8 cellular contexts compared by ENCODE assay signal in the genomic region with DNA sequence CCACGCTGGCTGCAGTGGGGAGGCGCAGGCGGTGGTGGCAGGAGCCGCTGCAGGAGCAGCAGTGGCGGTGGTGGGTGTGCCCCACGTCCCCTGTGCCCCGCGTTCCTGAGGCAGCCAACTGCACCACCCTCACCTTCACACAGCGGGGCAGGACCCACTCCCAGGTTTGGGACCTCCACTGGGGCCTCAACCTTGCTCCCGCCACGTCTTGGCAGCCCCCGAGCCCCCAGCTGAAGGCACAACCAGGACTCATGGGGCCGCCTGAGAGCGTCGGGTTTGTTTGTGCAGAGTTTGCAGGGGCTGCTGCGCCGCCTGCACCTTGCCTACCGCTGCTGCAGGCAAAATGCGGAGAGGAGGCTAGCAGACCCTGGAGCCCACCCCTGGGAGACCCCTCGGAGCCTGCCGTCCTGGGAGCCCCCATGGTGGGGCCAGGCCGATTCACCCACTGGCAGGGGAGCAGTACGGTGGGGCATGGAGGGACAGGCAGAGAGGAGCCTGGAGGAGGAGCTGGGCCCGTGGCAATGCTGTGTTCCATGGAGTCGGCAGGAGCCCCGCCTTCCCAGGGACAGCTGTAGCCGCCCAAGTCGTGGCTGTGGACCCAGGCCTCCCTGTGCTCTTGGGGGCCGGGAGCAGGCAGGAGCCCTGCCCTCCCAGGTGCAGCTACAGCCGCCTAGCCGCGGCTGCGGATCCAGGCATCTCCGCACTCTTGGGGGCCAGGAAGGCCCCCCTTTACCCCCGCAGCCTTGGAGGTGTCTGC. TPM values are rescaled to one million over a fixed set of nuclear protein-coding genes. Genes with fewer than 3 reads are reported as not detected.
DNase-seq lines count a peak whose midpoint lies in the region; ATAC-seq lines count a peak whose summit lies in the region.

No MANE protein-coding gene starts in this region.

- no peaks in the 10 kb centered on the region for H3K27me3 ChIP-seq in mucosa of stomach (ENCODE audit: control insufficient read depth, insufficient read depth, low read length)

- DNase-seq in EH (ENCODE audit: low read depth), result peak; percentile 35
- peak; percentile 76 for DNase-seq in NCI-H345 (lab: John Stamatoyannopoulos, UW)
- DNase-seq in dermis blood vessel endothelial cell, result peak; percentile 35
- no peak for DNase-seq in SIG-M5 treated with dmso at 0.1 percent for 504 hours (lab: John Stamatoyannopoulos, UW; ENCODE audit: unreplicated experiment)

- H3K4me1 ChIP-seq in mucosa of stomach (ENCODE audit: control insufficient read depth, insufficient read depth, low read length), result peaks cover 15% of the 10 kb centered on the region

- no peaks in the 10 kb centered on the region for H3K36me3 ChIP-seq in mucosa of stomach (ENCODE audit: control insufficient read depth, insufficient read depth, low read length)

- peak overlapping the region; percentile 51 for H3K9ac ChIP-seq in mucosa of stomach (ENCODE audit: low read length)

- H3K9me3 ChIP-seq in mucosa of stomach (ENCODE audit: control insufficient read depth, low read length), result no peaks in the 10 kb centered on the region

- H3K4me3 ChIP-seq in mucosa of stomach (ENCODE audit: low read length), result peak overlapping the region; percentile 41

- ATAC-seq in HG03378 (IDR thresholded peaks at IDR 0.05; ENCODE audit: unreplicated experiment), result no peak
- ATAC-seq in HG02588 (IDR thresholded peaks at IDR 0.05; ENCODE audit: unreplicated experiment), result no peak
- no peak for ATAC-seq in HG03571 (IDR thresholded peaks at IDR 0.05; ENCODE audit: unreplicated experiment)

RNA-seq across cellular contexts. Expression of a gene that starts 14.7 kb away (rescaled TPM):
- total RNA-seq in dermis blood vessel endothelial cell, result 0.17 and 1.1 TPM in 2 replicates
